In genomic region chr17:66426397-66427033, GRCh38 we compare ENCODE assay signal across 8 cellular contexts.
DNase-seq lines count a peak whose midpoint lies in the region; ATAC-seq, FAIRE-seq and TF ChIP-seq lines count a peak whose summit lies in the region.

No MANE protein-coding gene starts in this region.

- H3K27ac ChIP-seq in keratinocyte (ENCODE audit: control insufficient read depth, insufficient read depth, low read length): no peak overlapping the region

- peaks cover 2% of the 10 kb centered on the region for H3K79me2 ChIP-seq in keratinocyte (ENCODE audit: control insufficient read depth, insufficient read depth, low read length)

- H3K4me1 ChIP-seq in keratinocyte (ENCODE audit: control insufficient read depth, extremely low read depth, insufficient read depth, low read length): peaks cover 34% of the 10 kb centered on the region

- H3K4me2 ChIP-seq in keratinocyte (ENCODE audit: control insufficient read depth, extremely low read depth, insufficient read depth, low read depth, low read length): no peak overlapping the region

- DNase-seq in Caki2 (ENCODE audit: low read depth): peak; percentile 38
- peak; percentile 56 for DNase-seq in HuH-7 (ENCODE audit: low spot score)
- DNase-seq in activated CD8-positive, alpha-beta memory T cell treated with anti-CD3 and anti-CD28 coated beads, Interleukin-2, amount 50 U/mL, for 1 hour (ENCODE audit: extremely low read depth): peak; percentile 8
- DNase-seq in keratinocyte (ENCODE audit: low read depth, low spot score): no peak
- DNase-seq in cerebellar nuclear complex (lab: John Stamatoyannopoulos, UW): no peak
- DNase-seq in COLO829 (ENCODE audit: low spot score): no peak

- TF ChIP-seq CTCF in keratinocyte (optimal IDR thresholded peaks at IDR 0.05 in 1 of 3, IDR thresholded peaks at IDR 0.05 in 1 of 3, conservative IDR thresholded peaks at IDR 0.05 in 1 of 3; ENCODE audit: extremely low read depth in 1 of 3, insufficient read depth in 2 of 3, low read length in 3 of 3): peak; percentile 25 to 66 (median 39)

- H3K4me3 ChIP-seq in keratinocyte (ENCODE audit: control insufficient read depth in 2 of 3, extremely low read depth in 1 of 3, insufficient read depth in 2 of 3, low read depth in 1 of 3, low read length in 3 of 3): no peak overlapping the region

- in situ Hi-C loops in Caki2 (cut with HindIII; ENCODE audit: low pct_unique_long_range_greater_than_20kb, low sequenced_read_pairs): no loop called here

- no peaks in the 10 kb centered on the region for H3K36me3 ChIP-seq in keratinocyte (ENCODE audit: control insufficient read depth in 2 of 2, extremely low read depth in 1 of 2, insufficient read depth in 2 of 2, low read length in 2 of 2)

- no peak for FAIRE-seq in keratinocyte (lab: Jason Lieb, UNC)

- no peak overlapping the region for H2AFZ ChIP-seq in keratinocyte (ENCODE audit: control insufficient read depth, low read length)

- no peaks in the 10 kb centered on the region for H3K9me3 ChIP-seq in keratinocyte (ENCODE audit: control insufficient read depth, low read depth, low read length)

- H3K9ac ChIP-seq in keratinocyte (ENCODE audit: control insufficient read depth, extremely low read depth, insufficient read depth, low read length): no peak overlapping the region

- ATAC-seq in GM21447 (IDR thresholded peaks at IDR 0.05; ENCODE audit: unreplicated experiment) (no peak), HG03521 (IDR thresholded peaks at IDR 0.05; ENCODE audit: unreplicated experiment) (no peak)

- no peaks in the 10 kb centered on the region for H4K20me1 ChIP-seq in keratinocyte (ENCODE audit: control insufficient read depth, extremely low read depth, insufficient read depth, low read length)

- H3K9me1 ChIP-seq in keratinocyte (ENCODE audit: control insufficient read depth, extremely low read depth, insufficient read depth, low read length): no peaks in the 10 kb centered on the region

- no peaks in the 10 kb centered on the region for H3K27me3 ChIP-seq in keratinocyte (ENCODE audit: control insufficient read depth, extremely low read depth, insufficient read depth, low read length)

- dilution Hi-C loops in keratinocyte (cut with MboI; ENCODE audit: extremely low pct_ligation_motif_present, low sequenced_read_pairs): no loop called here

Comparison
In these comparisons a context has a peak if more than half of its experiments do, and no peak if none do; other contexts are left out.
1. DNase-seq: peak in Caki2 (single experiment), HuH-7 (single experiment) and activated CD8-positive, alpha-beta memory T cell treated with anti-CD3 and anti-CD28 coated beads, Interleukin-2, amount 50 U/mL, for 1 hour (single experiment); none in keratinocyte (single experiment), cerebellar nuclear complex (0 of 2) and COLO829 (single experiment).